ENCODE assay signal across 13 cellular contexts in the genomic region with DNA sequence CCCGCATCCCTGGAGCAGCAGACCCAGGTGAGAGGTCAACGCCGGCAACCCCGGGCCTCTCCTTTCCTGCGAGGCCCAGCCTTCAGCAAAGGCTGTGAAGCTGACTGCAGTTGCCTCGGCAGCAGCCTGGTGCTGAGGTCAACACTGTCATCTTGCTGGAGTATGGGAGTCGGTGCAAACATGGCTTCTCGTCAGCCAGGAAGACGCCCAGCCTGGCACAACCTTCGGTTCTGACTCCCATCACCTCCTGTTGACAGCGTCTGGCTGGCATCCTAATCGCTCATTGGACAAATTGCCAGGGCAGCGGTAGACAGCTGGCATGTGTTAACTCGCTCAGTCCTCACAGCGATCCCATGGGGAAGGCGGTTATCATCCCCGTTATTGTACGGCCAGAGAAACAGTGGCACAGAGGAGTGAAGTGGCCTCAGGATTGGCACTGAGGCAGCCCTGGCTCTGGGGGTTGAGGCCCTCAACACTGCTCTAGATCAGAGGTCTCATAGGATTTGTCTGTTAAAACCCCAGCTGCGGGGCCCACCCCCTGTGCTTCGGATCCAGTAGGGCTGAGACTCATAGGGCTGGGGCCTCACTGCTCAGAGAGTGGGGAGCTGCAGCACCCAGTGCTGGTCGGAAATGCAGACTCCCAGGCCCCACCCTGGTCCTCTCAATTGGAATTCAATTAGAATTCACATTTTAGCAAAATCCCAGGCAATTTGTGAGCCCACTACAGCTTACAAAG. TPM values are rescaled to one million over a fixed set of nuclear protein-coding genes. Genes with fewer than 3 reads are reported as not detected.
DNase-seq lines count a peak whose midpoint lies in the region; ATAC-seq and TF ChIP-seq lines count a peak whose summit lies in the region.
"Had no signal": no experiment of that assay in that cellular context is flagged by ENCODE, and none has a peak within 500 bp of the region (broad histone marks: within the 10 kb centered on the region; RNA-seq: fewer than 3 reads in every experiment).

No MANE protein-coding gene starts in this region.

- BruUV-seq in A673 (replicated peaks; lab: Mats Ljungman, UMichigan) (no TSS peak), MCF 10A (replicated peaks; lab: Mats Ljungman, UMichigan) (no TSS peak)

- H3K27me3 ChIP-seq in A673 (replicated peaks; ENCODE audit: insufficient read depth, low read depth, low read length, poor library complexity) (peaks cover 16% of the 10 kb centered on the region), SK-N-SH (ENCODE audit: insufficient read depth) (peaks cover 23% of the 10 kb centered on the region), heart right ventricle (no peaks in the 10 kb centered on the region), thyroid gland (no peaks in the 10 kb centered on the region)
- H3K27me3 ChIP-seq: ascending aorta had no signal

- DNase-seq in A673 (ENCODE audit: low spot score) (peak; percentile 50), NCI-H1105 treated with DMSO at 0.1 percent for 48 hours (lab: John Stamatoyannopoulos, UW) (peak; percentile 94), SK-N-SH (peak; percentile 69), heart right ventricle (peak; percentile 82 to 84), A172 (ENCODE audit: low spot score) (no peak), MCF 10A (ENCODE audit: unreplicated experiment) (no peak), thyroid gland (no peak)
- DNase-seq in effector CD8-positive, alpha-beta T cell (lab: John Stamatoyannopoulos, UW), result no peak
- DNase-seq: activated T-cell treated with anti-CD3 and anti-CD28 coated beads, Interleukin-2, amount 50 U/mL, for 24 hours; EL; retina had no signal

- H3K27ac ChIP-seq in A673 (ENCODE audit: low read depth, low read length, poor library complexity, severe bottlenecking) (no peak overlapping the region), SK-N-SH (ENCODE audit: low read depth in 2 of 2, low read length in 1 of 2) (peak overlapping the region in 1 of 2 experiments; percentile 4; a peak in 1 of 4 replicates), heart right ventricle (peak overlapping the region; percentile 24 to 74 (median 53)), thyroid gland (no peak overlapping the region)
- H3K27ac ChIP-seq: ascending aorta, HL-60 had no signal

- peak; percentile 86 to 94 (median 94) for ATAC-seq in heart right ventricle

- H3K4me3 Mint-ChIP-seq in MCF 10A (ENCODE audit: unreplicated experiment), result no peak overlapping the region
- H3K4me3 Mint-ChIP-seq: activated T-cell treated with anti-CD3 and anti-CD28 coated beads, Interleukin-2, amount 50 U/mL, for 24 hours had no signal

- no peaks in the 10 kb centered on the region for H3K4me1 Mint-ChIP-seq in MCF 10A (ENCODE audit: insufficient read depth, unreplicated experiment)

- H3K36me3 ChIP-seq in A673 (ENCODE audit: insufficient read depth, low read length, poor library complexity, severe bottlenecking) (no peaks in the 10 kb centered on the region), SK-N-SH (replicated peaks in 1 of 2; ENCODE audit: control insufficient read depth in 1 of 2, insufficient read depth in 2 of 2, low read length in 1 of 2) (no peaks in the 10 kb centered on the region), heart right ventricle (no peaks in the 10 kb centered on the region), thyroid gland (no peaks in the 10 kb centered on the region)
- H3K36me3 ChIP-seq: ascending aorta had no signal

- intact Hi-C loops in A673 (cut with micrococcal nuclease; ENCODE audit: unreplicated experiment) (no loop called here), heart right ventricle (cut with DNase I) (no loop called here), MCF 10A (cut with micrococcal nuclease) (no loop called here), thyroid gland (cut with DNase I) (no loop called here)

- peaks cover 12% of the 10 kb centered on the region for H3K27me3 Mint-ChIP-seq in MCF 10A (ENCODE audit: insufficient read depth, unreplicated experiment)
- H3K27me3 Mint-ChIP-seq: activated T-cell treated with anti-CD3 and anti-CD28 coated beads, Interleukin-2, amount 50 U/mL, for 24 hours had no signal

- WGBS in SK-N-SH (ENCODE audit: low lambda C conversion rate), result 52% methylated on average over 17 of the region's 21 CpGs
- 35 to 57% methylated on average over 21 of the region's 21 CpGs for WGBS in heart right ventricle, 2 donors
- 84 to 90% methylated on average over 20 to 21 of the region's 21 CpGs for WGBS in thyroid gland, 2 donors

- no peak overlapping the region for H3K27ac Mint-ChIP-seq in MCF 10A (ENCODE audit: low read depth, unreplicated experiment)
- H3K27ac Mint-ChIP-seq: activated T-cell treated with anti-CD3 and anti-CD28 coated beads, Interleukin-2, amount 50 U/mL, for 24 hours had no signal

- no peak for TF ChIP-seq CTCF in A673 (conservative IDR thresholded peaks at IDR 0.05; ENCODE audit: low read depth, low read length)
- TF ChIP-seq CTCF in SK-N-SH (IDR thresholded peaks at IDR 0.05), result no peak
- TF ChIP-seq CTCF in heart right ventricle (IDR thresholded peaks at IDR 0.05), result no peak
- no peak for TF ChIP-seq CTCF in MCF 10A (IDR thresholded peaks at IDR 0.05; ENCODE audit: unreplicated experiment)
- no peak for TF ChIP-seq CTCF in thyroid gland (IDR thresholded peaks at IDR 0.05)

- CTCF ChIA-PET in A673 (lab: Charles Lee), result no interaction called here
- CTCF ChIA-PET in SK-N-SH (lab: Yijun Ruan, JAX), result interaction anchor here (1.2 to 3.3 kb wide), 5 partner anchors 39 to 114 kb away, joined by 3 to 10 read pairs (median 8); partner anchors contain the start of gene TP53I11
- CTCF ChIA-PET in MCF 10A (lab: Yijun Ruan, JAX), result interaction anchor here (0.6 to 1.5 kb wide), 4 partner anchors 39 to 115 kb away, joined by 3 to 4 read pairs (median 3); no protein-coding TSS in a partner anchor

- TF ChIP-seq RAD21 in SK-N-SH (IDR thresholded peaks at IDR 0.05; ENCODE audit: low read length), result no peak

- no peaks in the 10 kb centered on the region for H3K79me2 ChIP-seq in SK-N-SH (ENCODE audit: insufficient read depth)

- no peak overlapping the region for H3K4me3 ChIP-seq in A673 (ENCODE audit: low read depth, low read length, poor library complexity, severe bottlenecking)
- H3K4me3 ChIP-seq in SK-N-SH (ENCODE audit: low read depth in 2 of 2, low read length in 1 of 2), result no peak overlapping the region
- no peak overlapping the region for H3K4me3 ChIP-seq in heart right ventricle
- no peak overlapping the region for H3K4me3 ChIP-seq in thyroid gland (replicated peaks in 1 of 3)
- H3K4me3 ChIP-seq: ascending aorta had no signal

- H3K4me2 ChIP-seq in SK-N-SH, result no peak overlapping the region

- no peaks in the 10 kb centered on the region for H3K9me3 ChIP-seq in A673 (ENCODE audit: low read depth, low read length, poor library complexity, severe bottlenecking)
- no peaks in the 10 kb centered on the region for H3K9me3 ChIP-seq in SK-N-SH
- H3K9me3 ChIP-seq in heart right ventricle, result no peaks in the 10 kb centered on the region
- no peaks in the 10 kb centered on the region for H3K9me3 ChIP-seq in thyroid gland
- H3K9me3 ChIP-seq: ascending aorta had no signal

- H3K36me3 Mint-ChIP-seq in MCF 10A (ENCODE audit: insufficient read depth, unreplicated experiment), result no peaks in the 10 kb centered on the region

- POLR2A ChIA-PET in A673 (lab: Charles Lee; ENCODE audit: low non-redundant PET), result interaction anchor here (0.5 kb wide), 1 partner anchor 795 kb away, joined by 9 read pairs; no protein-coding TSS in a partner anchor
- POLR2A ChIA-PET in SK-N-SH (lab: Yijun Ruan, JAX), result no interaction called here
- POLR2A ChIA-PET in MCF 10A (lab: Yijun Ruan, JAX), result no interaction called here

- H3K9me3 Mint-ChIP-seq in MCF 10A (ENCODE audit: unreplicated experiment), result no peaks in the 10 kb centered on the region
- H3K9me3 Mint-ChIP-seq: activated T-cell treated with anti-CD3 and anti-CD28 coated beads, Interleukin-2, amount 50 U/mL, for 24 hours had no signal

- H3K9ac ChIP-seq in SK-N-SH, result no peak overlapping the region

- no peaks in the 10 kb centered on the region for H3K4me1 ChIP-seq in A673 (ENCODE audit: insufficient read depth, low read length, poor library complexity, severe bottlenecking)
- peaks cover 0 to 24% of the 10 kb centered on the region in 2 experiments; a peak in 2 of 4 replicates for H3K4me1 ChIP-seq in SK-N-SH (ENCODE audit: control insufficient read depth in 1 of 2, insufficient read depth in 2 of 2, low read depth in 1 of 2, low read length in 1 of 2)
- H3K4me1 ChIP-seq in heart right ventricle, result peaks cover 8 to 48% (median 21%) of the 10 kb centered on the region in 9 donors
- H3K4me1 ChIP-seq in thyroid gland, result no peaks in the 10 kb centered on the region

- no peak for TF ChIP-seq EP300 in SK-N-SH (IDR thresholded peaks at IDR 0.05; ENCODE audit: borderline replicate concordance in 1 of 2, low read depth in 1 of 2, low read length in 1 of 2)

- no peak for TF ChIP-seq POLR2A in thyroid gland (IDR thresholded peaks at IDR 0.05)

- no peaks in the 10 kb centered on the region for H3K9me2 ChIP-seq in SK-N-SH

- no peaks in the 10 kb centered on the region for H4K20me1 ChIP-seq in SK-N-SH (ENCODE audit: insufficient read depth)

- H2AFZ ChIP-seq in SK-N-SH (ENCODE audit: low read depth), result no peak overlapping the region

- no peaks in the 10 kb centered on the region for H3F3A ChIP-seq in SK-N-SH (replicated peaks; ENCODE audit: insufficient read depth)

TF ChIP-seq in SK-N-SH, 30 proteins besides CTCF, POLR2A, EP300 and RAD21:
- no peak for TF ChIP-seq RXRA (IDR thresholded peaks at IDR 0.05; ENCODE audit: borderline replicate concordance, low read depth)
- no peak for TF ChIP-seq MEF2A (IDR thresholded peaks at IDR 0.05; ENCODE audit: borderline replicate concordance, low read depth)
- no peak for TF ChIP-seq TCF12 (IDR thresholded peaks at IDR 0.05)
- no peak for TF ChIP-seq JUND (IDR thresholded peaks at IDR 0.05)
- no peak for TF ChIP-seq RFX5 (IDR thresholded peaks at IDR 0.05; ENCODE audit: low read length)
- TF ChIP-seq GATA2 (CRISPR knock-in tag; IDR thresholded peaks at IDR 0.05), result peak; percentile 23; the same call in 1 of the 2 replicates

RNA-seq across cellular contexts. Expression of gene TP53I11, which starts 39.3 kb away (rescaled TPM):
- total RNA-seq in A673 (2021), result 52.0 and 80.9 TPM in 2 replicates
- polyA plus RNA-seq in SK-N-SH (2012; rRNA removed), result 6.0 and 6.6 TPM in 2 replicates
- polyA plus RNA-seq in SK-N-SH (2012; cell fraction: cytosol; rRNA removed), result 3.0 and 4.5 TPM in 2 replicates
- polyA plus RNA-seq in SK-N-SH (2012; cell fraction: nucleus; rRNA removed), result 8.3 and 15.2 TPM in 2 replicates
- total RNA-seq in heart right ventricle, result 10 to 100 TPM; 22.8 to 89.4 (median 32.7) TPM
- polyA plus RNA-seq in heart right ventricle, result 10 to 100 TPM; 26.9 to 56.5 TPM
- total RNA-seq in A172 (2014; rRNA removed; shearing (Covaris generic)), result 15.0 and 23.7 TPM in 2 replicates
- total RNA-seq in MCF 10A (2022), result 14.8 and 17.7 TPM in 2 replicates
- 10 to 100 TPM; 21.7 to 34.0 (median 30.9) TPM for total RNA-seq in thyroid gland

Comparison
In these comparisons a context has a peak if more than half of its experiments do, and no peak if none do; other contexts are left out.
1. DNase-seq: peak in A673 (single experiment), NCI-H1105 treated with DMSO at 0.1 percent for 48 hours (single experiment), SK-N-SH (single experiment) and heart right ventricle (2 of 2); none in A172 (single experiment), MCF 10A (single experiment), thyroid gland (0 of 2) and effector CD8-positive, alpha-beta T cell (single experiment).
2. H3K27ac ChIP-seq: peak in heart right ventricle (10 of 10); none in A673 (single experiment) and thyroid gland (0 of 3).